In genomic region chr5:33362915-33363314, GRCh38 we compare ENCODE assay signal across 11 cellular contexts.
A peak's percentile ranks its signal among the peaks of the same experiment; 100 is the strongest.
DNase-seq lines count a peak whose midpoint lies in the region; TF ChIP-seq lines count a peak whose summit lies in the region.
"Had no signal": no experiment of that assay in that cellular context is flagged by ENCODE, and none has a peak within 500 bp of the region (broad histone marks: within the 10 kb centered on the region; RNA-seq: fewer than 3 reads in every experiment).

No MANE protein-coding gene starts in this region.

- in situ Hi-C loops in astrocyte of the spinal cord (cut with HindIII; ENCODE audit: low sequenced_read_pairs) = no loop called here

- H3K4me1 ChIP-seq in hepatocyte (ENCODE audit: insufficient read depth) = no peaks in the 10 kb centered on the region

- TF ChIP-seq CTCF in astrocyte of the spinal cord (IDR thresholded peaks at IDR 0.05; ENCODE audit: low read depth, low read length) (no peak), hepatocyte (IDR thresholded peaks at IDR 0.05; ENCODE audit: poor library complexity) (no peak), GM10266 (IDR thresholded peaks at IDR 0.05; ENCODE audit: control insufficient read depth, insufficient read depth, low read depth, missing control alignments) (no peak)

- H3K36me3 ChIP-seq in hepatocyte (replicated peaks; ENCODE audit: insufficient read depth, low read depth) = no peaks in the 10 kb centered on the region

- no peak overlapping the region for H2AFZ ChIP-seq in hepatocyte

- WGBS in hepatocyte (ENCODE audit: low lambda C conversion rate, missing lambda C conversion rate) = 12% methylated on average over 4 of the region's 4 CpGs

- H4K20me1 ChIP-seq in hepatocyte (ENCODE audit: insufficient read depth, poor library complexity, severe bottlenecking) = no peaks in the 10 kb centered on the region

- H3K9me3 ChIP-seq in hepatocyte (ENCODE audit: low read depth) = no peaks in the 10 kb centered on the region

- H3K4me3 ChIP-seq in astrocyte of the spinal cord (ENCODE audit: low read depth, low read length) (no peak overlapping the region), hepatocyte (no peak overlapping the region)
- H3K4me3 ChIP-seq: SK-N-MC had no signal

- H3K27me3 ChIP-seq in hepatocyte = no peaks in the 10 kb centered on the region

- H3K27ac ChIP-seq in hepatocyte = peak overlapping the region; percentile 30
- H3K27ac ChIP-seq: SK-N-MC had no signal

- no peaks in the 10 kb centered on the region for H3K9me2 ChIP-seq in hepatocyte (replicated peaks; ENCODE audit: insufficient read depth)

- H3K4me2 ChIP-seq in hepatocyte = peak overlapping the region; percentile 20

- no peaks in the 10 kb centered on the region for H3K79me2 ChIP-seq in hepatocyte

- DNase-seq in H4 (ENCODE audit: low spot score) (peak; percentile 22), astrocyte of the spinal cord (ENCODE audit: low read depth, low spot score) (peak; percentile 23), hepatocyte (ENCODE audit: low spot score) (no peak), putamen (ENCODE audit: low spot score) (peak; percentile 2), GM10266 (ENCODE audit: extremely low spot score) (no peak), hepatic stellate cell (ENCODE audit: low spot score) (no peak), NCI-H748 treated with DMSO at 0.1 percent for 48 hours (lab: John Stamatoyannopoulos, UW) (no peak), GM19238 (ENCODE audit: insufficient read length, low spot score) (no peak)
- DNase-seq: activated CD4-positive, alpha-beta T cell treated with anti-CD3 and anti-CD28 coated beads, Interleukin-2, amount 50 U/mL, for 48 hours; NCI-H524 treated with DMSO at 0.1 percent for 48 hours had no signal

Comparison
In these comparisons a context has a peak if more than half of its experiments do, and no peak if none do; other contexts are left out.
1. DNase-seq: peak in H4 (single experiment), astrocyte of the spinal cord (single experiment) and putamen (single experiment); none in hepatocyte (single experiment), GM10266 (single experiment), hepatic stellate cell (single experiment), NCI-H748 treated with DMSO at 0.1 percent for 48 hours (single experiment) and GM19238 (single experiment).